In genomic region chr15:63530235-63530634, GRCh38 we compare ENCODE assay signal across 18 cellular contexts. TPM values are rescaled to one million over a fixed set of nuclear protein-coding genes. Genes with fewer than 3 reads are reported as not detected.
DNase-seq lines count a peak whose midpoint lies in the region; ATAC-seq and TF ChIP-seq lines count a peak whose summit lies in the region.
"Had no signal": no experiment of that assay in that cellular context is flagged by ENCODE, and none has a peak within 500 bp of the region (broad histone marks: within the 10 kb centered on the region; RNA-seq: fewer than 3 reads in every experiment).

No MANE protein-coding gene starts in this region.

- no peak overlapping the region for H3K4me3 Mint-ChIP-seq in activated B cell treated with CpG ODN at 0.5 μM for 24 hours
- no peak overlapping the region for H3K4me3 Mint-ChIP-seq in dendritic cell treated with granulocyte-macrophage colony-stimulating factor and Interleukin-4, amounts not matched to agents 40 ng/mL and 50 ng/mL, for 4 days
- H3K4me3 Mint-ChIP-seq: type B pancreatic cell had no signal

- peak; percentile 44 for DNase-seq in stimulated activated CD4-positive, alpha-beta T cell treated with anti-CD3 and anti-CD28 coated beads, Interleukin-15, amount 100 ng/mL, for 24 hours
- DNase-seq in stimulated activated CD4-positive, alpha-beta T cell treated with anti-CD3 and anti-CD28 coated beads, Interleukin-2, amount 100 ng/mL, for 48 hours, result no peak
- DNase-seq in activated B cell treated with CpG ODN at 0.5 μM for 24 hours, result no peak
- DNase-seq: EL; foreskin keratinocyte; hypothalamus; mammary epithelial cell; NCI-H1417; NCI-H2171; NCI-H526 treated with DMSO at 0.1 percent for 48 hours; spleen; stimulated activated naive CD4-positive, alpha-beta T cell treated with Interleukin-2 at 50 U/mL for 16 hours had no signal

- ATAC-seq in activated B cell treated with CpG ODN at 0.5 μM for 24 hours (ENCODE audit: low read depth) (no peak), GM18520 (IDR thresholded peaks at IDR 0.05; ENCODE audit: unreplicated experiment) (no peak), GM19463 (IDR thresholded peaks at IDR 0.05; ENCODE audit: unreplicated experiment) (no peak), HG02840 (IDR thresholded peaks at IDR 0.05; ENCODE audit: low FRiP score, unreplicated experiment) (no peak), HG02610 (IDR thresholded peaks at IDR 0.05; ENCODE audit: unreplicated experiment) (no peak)
- ATAC-seq: foreskin keratinocyte had no signal

- no peaks in the 10 kb centered on the region for H3K27me3 Mint-ChIP-seq in activated B cell treated with CpG ODN at 0.5 μM for 24 hours
- no peaks in the 10 kb centered on the region for H3K27me3 Mint-ChIP-seq in dendritic cell treated with granulocyte-macrophage colony-stimulating factor and Interleukin-4, amounts not matched to agents 40 ng/mL and 50 ng/mL, for 4 days
- H3K27me3 Mint-ChIP-seq: type B pancreatic cell had no signal

- CTCF ChIA-PET in activated B cell treated with CpG ODN at 0.5 μM for 24 hours (lab: Charles Lee), result interaction anchor here (1.1 to 1.4 kb wide), 2 partner anchors 11 to 25 kb away, joined by 6 to 7 read pairs; no protein-coding TSS in a partner anchor

- no peak for TF ChIP-seq CTCF in activated B cell treated with CpG ODN at 0.5 μM for 24 hours (IDR thresholded peaks at IDR 0.05)

- H3K4me1 Mint-ChIP-seq in activated B cell treated with CpG ODN at 0.5 μM for 24 hours, result peaks cover 95% of the 10 kb centered on the region
- peaks cover 77% of the 10 kb centered on the region for H3K4me1 Mint-ChIP-seq in dendritic cell treated with granulocyte-macrophage colony-stimulating factor and Interleukin-4, amounts not matched to agents 40 ng/mL and 50 ng/mL, for 4 days (ENCODE audit: low read depth)

- H3K27ac Mint-ChIP-seq in activated B cell treated with CpG ODN at 0.5 μM for 24 hours, result peak overlapping the region; percentile 15
- peak overlapping the region; percentile 21 for H3K27ac Mint-ChIP-seq in dendritic cell treated with granulocyte-macrophage colony-stimulating factor and Interleukin-4, amounts not matched to agents 40 ng/mL and 50 ng/mL, for 4 days
- H3K27ac Mint-ChIP-seq: type B pancreatic cell had no signal

- intact Hi-C loops in activated B cell treated with CpG ODN at 0.5 μM for 24 hours (cut with micrococcal nuclease), result loop anchor here (2.0 kb wide), 1 partner anchor 21 kb away; no protein-coding TSS in a partner anchor
- intact Hi-C loops in dendritic cell treated with granulocyte-macrophage colony-stimulating factor and Interleukin-4, amounts not matched to agents 40 ng/mL and 50 ng/mL, for 4 days (cut with micrococcal nuclease), result no loop called here

- no peaks in the 10 kb centered on the region for H3K9me3 Mint-ChIP-seq in activated B cell treated with CpG ODN at 0.5 μM for 24 hours
- no peaks in the 10 kb centered on the region for H3K9me3 Mint-ChIP-seq in dendritic cell treated with granulocyte-macrophage colony-stimulating factor and Interleukin-4, amounts not matched to agents 40 ng/mL and 50 ng/mL, for 4 days
- H3K9me3 Mint-ChIP-seq: type B pancreatic cell had no signal

- H3K36me3 Mint-ChIP-seq in activated B cell treated with CpG ODN at 0.5 μM for 24 hours (ENCODE audit: low read depth), result peaks cover 34% of the 10 kb centered on the region
- peaks cover 20% of the 10 kb centered on the region for H3K36me3 Mint-ChIP-seq in dendritic cell treated with granulocyte-macrophage colony-stimulating factor and Interleukin-4, amounts not matched to agents 40 ng/mL and 50 ng/mL, for 4 days (ENCODE audit: low read depth)

- POLR2A ChIA-PET in activated B cell treated with CpG ODN at 0.5 μM for 24 hours (lab: Charles Lee), result interaction anchor here (0.5 to 4.2 kb wide), 5 partner anchors 12 to 349 kb away, joined by 3 to 16 read pairs (median 4); partner anchors contain the start of gene USP3

RNA-seq across cellular contexts. Expression of gene USP3, which starts 25.8 kb away (rescaled TPM):
- total RNA-seq in activated B cell treated with CpG ODN at 0.5 μM for 24 hours, result 92.7 and 110 TPM in 2 replicates
